In genomic region chr3:11470031-11470853, GRCh38 we compare ENCODE assay signal across 1 cellular context.
TF ChIP-seq lines count a peak whose summit lies in the region.

No MANE protein-coding gene starts in this region.

TF ChIP-seq in IMR-90, 13 proteins besides CTCF, POLR2A, EP300 and RAD21 (continued from another document):
- TF ChIP-seq USF2 (IDR thresholded peaks at IDR 0.05; ENCODE audit: low read depth, low read length) (no peak), MXI1 (IDR thresholded peaks at IDR 0.05; ENCODE audit: borderline replicate concordance, low read depth, low read length) (no peak), NFE2L2 (IDR thresholded peaks at IDR 0.05; ENCODE audit: low read depth, low read length) (no peak), RCOR1 (IDR thresholded peaks at IDR 0.05; ENCODE audit: insufficient replicate concordance, low read length) (no peak), SMC3 (IDR thresholded peaks at IDR 0.05; ENCODE audit: low read depth, low read length) (no peak), ELK1 (IDR thresholded peaks at IDR 0.05; ENCODE audit: borderline replicate concordance, low read depth, low read length) (no peak), CHD1 (IDR thresholded peaks at IDR 0.05; ENCODE audit: low read depth, low read length) (no peak), BHLHE40 (IDR thresholded peaks at IDR 0.05; ENCODE audit: low read depth, low read length) (no peak), RFX5 (IDR thresholded peaks at IDR 0.05; ENCODE audit: low read depth, low read length) (no peak), MAZ (IDR thresholded peaks at IDR 0.05; ENCODE audit: borderline replicate concordance, low read depth, low read length) (no peak), FOS (IDR thresholded peaks at IDR 0.05; ENCODE audit: low read depth, low read length) (no peak)
